11 cellular contexts compared by ENCODE assay signal in the genomic region with DNA sequence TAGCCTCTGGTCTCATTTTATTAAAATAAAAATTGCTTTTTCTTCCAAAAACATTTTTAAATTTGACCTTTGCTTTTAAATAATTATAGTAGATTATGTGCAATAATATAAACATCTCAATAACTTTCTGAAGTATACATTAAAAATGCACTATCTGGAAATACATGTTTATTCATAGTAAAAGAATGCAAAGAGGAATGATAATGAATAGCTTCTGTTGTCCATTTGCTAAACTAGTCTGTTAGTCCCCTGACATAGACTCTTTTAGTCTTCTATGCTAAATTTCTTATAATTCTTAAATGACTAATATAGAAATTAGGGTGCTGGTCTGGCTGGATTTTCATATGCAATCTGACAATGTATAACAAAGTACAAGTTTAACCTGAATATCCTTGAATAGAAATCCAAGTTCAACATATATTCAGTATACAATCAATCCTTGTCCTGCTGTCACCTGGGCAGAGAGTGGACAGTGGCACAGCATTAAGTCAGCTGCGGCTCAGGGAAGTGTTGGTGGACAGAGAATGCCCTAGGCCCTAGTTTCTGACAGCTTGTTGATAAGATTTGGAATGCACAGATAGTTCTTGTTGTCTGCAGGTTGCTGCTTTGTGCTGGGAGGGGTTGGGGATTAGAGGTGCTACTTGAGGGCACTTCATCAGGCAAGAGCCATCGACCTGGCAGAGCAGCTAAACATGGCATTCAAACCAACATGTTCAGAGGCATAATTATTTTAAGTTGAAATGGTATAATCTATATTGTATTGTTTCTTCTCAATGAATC.
DNase-seq lines count a peak whose midpoint lies in the region; ATAC-seq and TF ChIP-seq lines count a peak whose summit lies in the region.
"Had no signal": no experiment of that assay in that cellular context is flagged by ENCODE, and none has a peak within 500 bp of the region (broad histone marks: within the 10 kb centered on the region; RNA-seq: fewer than 3 reads in every experiment).

No MANE protein-coding gene starts in this region.

- peaks cover 74% of the 10 kb centered on the region for H3K4me1 Mint-ChIP-seq in CD4-positive, alpha-beta T cell (ENCODE audit: low read depth)
- H3K4me1 Mint-ChIP-seq in naive thymus-derived CD4-positive, alpha-beta T cell: peaks cover 15 to 74% (median 60%) of the 10 kb centered on the region in 7 donors

- no peak for TF ChIP-seq CTCF in CD4-positive, alpha-beta T cell (IDR thresholded peaks at IDR 0.05)

- H3K4me3 ChIP-seq in adipocyte (ENCODE audit: low read length): no peak overlapping the region
- no peak overlapping the region for H3K4me3 ChIP-seq in naive thymus-derived CD4-positive, alpha-beta T cell (ENCODE audit: low read length)
- H3K4me3 ChIP-seq: GM12878, skin epidermis had no signal

- H3K27ac Mint-ChIP-seq in CD4-positive, alpha-beta T cell: peak overlapping the region; percentile 81
- H3K27ac Mint-ChIP-seq in naive thymus-derived CD4-positive, alpha-beta T cell: peak overlapping the region in 7 of 9 donors; percentile 67 to 86 (median 83)

- peaks cover 95% of the 10 kb centered on the region for H3K36me3 Mint-ChIP-seq in CD4-positive, alpha-beta T cell (ENCODE audit: low read depth)
- peaks cover 10 to 74% (median 65%) of the 10 kb centered on the region in 5 donors for H3K36me3 Mint-ChIP-seq in naive thymus-derived CD4-positive, alpha-beta T cell

- H3K36me3 ChIP-seq in adipocyte (ENCODE audit: control insufficient read depth, insufficient read depth, low read length, severe bottlenecking): peaks cover 25% of the 10 kb centered on the region
- peaks cover 6 to 49% (median 18%) of the 10 kb centered on the region in 3 experiments for H3K36me3 ChIP-seq in naive thymus-derived CD4-positive, alpha-beta T cell (ENCODE audit: control insufficient read depth in 2 of 3, insufficient read depth in 3 of 3, low read length in 3 of 3)

- CTCF ChIA-PET in CD4-positive, alpha-beta T cell (lab: Charles Lee): interaction anchor here (0.8 to 1.6 kb wide), 3 partner anchors 13 to 143 kb away, joined by 3 read pairs; no protein-coding TSS in a partner anchor
- CTCF ChIA-PET in naive thymus-derived CD4-positive, alpha-beta T cell (lab: Charles Lee): interaction anchor here (0.9 to 1.5 kb wide), 2 partner anchors 37 to 247 kb away, joined by 3 read pairs; no protein-coding TSS in a partner anchor

- H3K9ac ChIP-seq in adipocyte (ENCODE audit: low read length): no peak overlapping the region

- no peaks in the 10 kb centered on the region for H3K27me3 ChIP-seq in CD4-positive, alpha-beta T cell (ENCODE audit: control insufficient read depth, insufficient read depth, low read length)
- H3K27me3 ChIP-seq in adipocyte (replicated peaks; ENCODE audit: control insufficient read depth, insufficient read depth, low read length): no peaks in the 10 kb centered on the region
- H3K27me3 ChIP-seq in naive thymus-derived CD4-positive, alpha-beta T cell (ENCODE audit: control insufficient read depth in 2 of 2, insufficient read depth in 2 of 2, low read length in 2 of 2): no peaks in the 10 kb centered on the region

- DNase-seq in CD4-positive, alpha-beta T cell: no peak
- DNase-seq in GM03348 (ENCODE audit: low spot score): peak; percentile 26
- DNase-seq in adipocyte (ENCODE audit: low read depth): peak; percentile 54
- no peak for DNase-seq in naive thymus-derived CD4-positive, alpha-beta T cell
- DNase-seq in medulla oblongata (ENCODE audit: extremely low spot score): no peak
- DNase-seq in globus pallidus (ENCODE audit: low spot score): no peak
- DNase-seq: activated CD4-positive, alpha-beta T cell treated with anti-CD3 and anti-CD28 coated beads, Interleukin-2, amount 50 U/mL, for 1 hour had no signal

- H3K27ac ChIP-seq in CD4-positive, alpha-beta T cell (ENCODE audit: low read depth, low read length): no peak overlapping the region
- peak overlapping the region; percentile 35 for H3K27ac ChIP-seq in naive thymus-derived CD4-positive, alpha-beta T cell (ENCODE audit: low read depth, low read length)
- H3K27ac ChIP-seq: skin epidermis had no signal

- H3K9me3 ChIP-seq in CD4-positive, alpha-beta T cell (ENCODE audit: control insufficient read depth, low read length): peaks cover 7% of the 10 kb centered on the region
- H3K9me3 ChIP-seq in adipocyte (ENCODE audit: control insufficient read depth, low read length): peaks cover 7% of the 10 kb centered on the region
- H3K9me3 ChIP-seq in naive thymus-derived CD4-positive, alpha-beta T cell (ENCODE audit: control insufficient read depth in 2 of 3, low read length in 3 of 3): peaks cover 0 to 6% (median 0%) of the 10 kb centered on the region in 3 experiments

- H3K9me3 Mint-ChIP-seq in CD4-positive, alpha-beta T cell: peaks cover 9% of the 10 kb centered on the region
- peaks cover 0 to 14% (median 4%) of the 10 kb centered on the region in 11 donors for H3K9me3 Mint-ChIP-seq in naive thymus-derived CD4-positive, alpha-beta T cell

- no peaks in the 10 kb centered on the region for H3K27me3 Mint-ChIP-seq in CD4-positive, alpha-beta T cell
- no peaks in the 10 kb centered on the region for H3K27me3 Mint-ChIP-seq in naive thymus-derived CD4-positive, alpha-beta T cell

- POLR2A ChIA-PET in CD4-positive, alpha-beta T cell (lab: Charles Lee): interaction anchor here (1.8 kb wide), 1 partner anchor 12 kb away, joined by 9 read pairs; no protein-coding TSS in a partner anchor
- POLR2A ChIA-PET in naive thymus-derived CD4-positive, alpha-beta T cell (lab: Charles Lee): interaction anchor here (0.5 to 1.4 kb wide), 4 partner anchors 10 to 247 kb away, joined by 3 to 5 read pairs (median 4); no protein-coding TSS in a partner anchor

- intact Hi-C loops in CD4-positive, alpha-beta T cell (cut with DNase I, micrococcal nuclease): no loop called here
- intact Hi-C loops in naive thymus-derived CD4-positive, alpha-beta T cell (cut with micrococcal nuclease): no loop called here

- peaks cover 11% of the 10 kb centered on the region for H3K4me1 ChIP-seq in adipocyte (ENCODE audit: control insufficient read depth, insufficient read depth, low read length)
- H3K4me1 ChIP-seq in naive thymus-derived CD4-positive, alpha-beta T cell (ENCODE audit: control insufficient read depth in 2 of 2, insufficient read depth in 2 of 2, low read length in 2 of 2): peaks cover 5 to 6% of the 10 kb centered on the region in 2 donors

- no peak for ATAC-seq in CD4-positive, alpha-beta T cell (ENCODE audit: poor library complexity)
- no peak for ATAC-seq in naive thymus-derived CD4-positive, alpha-beta T cell
- ATAC-seq in GM19467 (IDR thresholded peaks at IDR 0.05; ENCODE audit: unreplicated experiment): no peak
- ATAC-seq in GM18861 (IDR thresholded peaks at IDR 0.05; ENCODE audit: unreplicated experiment): no peak
- ATAC-seq: GM12878 had no signal

- H3K4me3 Mint-ChIP-seq in CD4-positive, alpha-beta T cell: no peak overlapping the region
- H3K4me3 Mint-ChIP-seq in naive thymus-derived CD4-positive, alpha-beta T cell: peak overlapping the region in 2 of 10 donors; percentile 40 to 48

Comparison
In these comparisons a context has a peak if more than half of its experiments do, and no peak if none do; other contexts are left out.
1. DNase-seq: peak in GM03348 (single experiment) and adipocyte (single experiment); none in CD4-positive, alpha-beta T cell (0 of 10), naive thymus-derived CD4-positive, alpha-beta T cell (0 of 9), medulla oblongata (single experiment) and globus pallidus (single experiment).